8 cellular contexts compared by ENCODE assay signal in genomic region chr12:50542448-50542847, GRCh38. TPM values are rescaled to one million over a fixed set of nuclear protein-coding genes. Genes with fewer than 3 reads are reported as not detected.
DNase-seq lines count a peak whose midpoint lies in the region; TF ChIP-seq lines count a peak whose summit lies in the region.

No MANE protein-coding gene starts in this region.

- in situ Hi-C loops in GM23248 (cut with MboI): no loop called here

- 10 to 13% methylated on average over 1 of the region's 1 CpG for WGBS in GM23248 (ENCODE audit: low coverage in 1 of 2, low lambda C conversion rate in 2 of 2, missing lambda C conversion rate in 2 of 2), 2 experiments
- WGBS in ovary, 3 donors: 12 to 49% (median 42%) methylated on average over 1 of the region's 1 CpG

- H3K27ac ChIP-seq in GM23248: peak overlapping the region; percentile 69
- no peak overlapping the region for H3K27ac ChIP-seq in ovary

- TF ChIP-seq CTCF in AG10803 (conservative IDR thresholded peaks at IDR 0.05; ENCODE audit: low read length) (no peak), ovary (IDR thresholded peaks at IDR 0.05) (no peak), endothelial cell (IDR thresholded peaks at IDR 0.05; ENCODE audit: unreplicated experiment) (no peak)

- peaks cover 5% of the 10 kb centered on the region for H3K36me3 Mint-ChIP-seq in T-helper 2 cell treated with Interferon-gamma antibody and Interleukin-4, amounts not matched to agents 5 μg/mL and 100 μg/mL, for 36 hours (ENCODE audit: low read depth)
- H3K36me3 Mint-ChIP-seq in endothelial cell (ENCODE audit: low read depth, unreplicated experiment): peaks cover 2% of the 10 kb centered on the region

- H3K4me3 ChIP-seq in AG10803 (ENCODE audit: low read length): no peak overlapping the region
- no peak overlapping the region for H3K4me3 ChIP-seq in GM23248
- H3K4me3 ChIP-seq in ovary: no peak overlapping the region

- no peak overlapping the region for H2AFZ ChIP-seq in GM23248

- TF ChIP-seq EP300 in ovary (IDR thresholded peaks at IDR 0.05): no peak

- H3K27me3 Mint-ChIP-seq in T-helper 2 cell treated with Interferon-gamma antibody and Interleukin-4, amounts not matched to agents 5 μg/mL and 100 μg/mL, for 36 hours (ENCODE audit: low read depth): no peaks in the 10 kb centered on the region
- no peaks in the 10 kb centered on the region for H3K27me3 Mint-ChIP-seq in endothelial cell (ENCODE audit: unreplicated experiment)

- H3K79me2 ChIP-seq in GM23248 (ENCODE audit: insufficient read depth): peaks cover 89% of the 10 kb centered on the region

- no peaks in the 10 kb centered on the region for H3K9me2 ChIP-seq in GM23248 (ENCODE audit: insufficient read depth)

- no peak for TF ChIP-seq POLR2A in ovary (IDR thresholded peaks at IDR 0.05)

- H3F3A ChIP-seq in GM23248 (ENCODE audit: insufficient read depth): peaks cover 31% of the 10 kb centered on the region

- no peaks in the 10 kb centered on the region for H3K27me3 ChIP-seq in GM23248 (replicated peaks; ENCODE audit: insufficient read depth)
- H3K27me3 ChIP-seq in ovary: no peaks in the 10 kb centered on the region

- no peaks in the 10 kb centered on the region for H3K36me3 ChIP-seq in GM23248 (ENCODE audit: low read depth)
- H3K36me3 ChIP-seq in ovary: no peaks in the 10 kb centered on the region

- peak overlapping the region; percentile 35 for H3K9ac ChIP-seq in GM23248

- H3K4me1 Mint-ChIP-seq in T-helper 2 cell treated with Interferon-gamma antibody and Interleukin-4, amounts not matched to agents 5 μg/mL and 100 μg/mL, for 36 hours (ENCODE audit: low read depth): peaks cover 17% of the 10 kb centered on the region
- H3K4me1 Mint-ChIP-seq in endothelial cell (ENCODE audit: unreplicated experiment): peaks cover 11% of the 10 kb centered on the region

- H3K9me3 ChIP-seq in GM23248 (ENCODE audit: low read depth): no peaks in the 10 kb centered on the region
- H3K9me3 ChIP-seq in ovary: no peaks in the 10 kb centered on the region

- no peaks in the 10 kb centered on the region for H3K9me3 Mint-ChIP-seq in T-helper 2 cell treated with Interferon-gamma antibody and Interleukin-4, amounts not matched to agents 5 μg/mL and 100 μg/mL, for 36 hours
- no peaks in the 10 kb centered on the region for H3K9me3 Mint-ChIP-seq in endothelial cell (ENCODE audit: unreplicated experiment)

- H3K4me1 ChIP-seq in GM23248 (ENCODE audit: insufficient read depth): peaks cover 43% of the 10 kb centered on the region
- H3K4me1 ChIP-seq in ovary (ENCODE audit: insufficient read depth): peaks cover 4% of the 10 kb centered on the region

- intact Hi-C loops in ovary (cut with DNase I): no loop called here

- H4K20me1 ChIP-seq in GM23248 (ENCODE audit: insufficient read depth): no peaks in the 10 kb centered on the region

- peak overlapping the region; percentile 77 for H3K27ac Mint-ChIP-seq in T-helper 2 cell treated with Interferon-gamma antibody and Interleukin-4, amounts not matched to agents 5 μg/mL and 100 μg/mL, for 36 hours
- no peak overlapping the region for H3K27ac Mint-ChIP-seq in endothelial cell (ENCODE audit: unreplicated experiment)

- H3K4me2 ChIP-seq in GM23248 (ENCODE audit: unreplicated experiment): peak overlapping the region; percentile 25

- no peak overlapping the region for H3K4me3 Mint-ChIP-seq in T-helper 2 cell treated with Interferon-gamma antibody and Interleukin-4, amounts not matched to agents 5 μg/mL and 100 μg/mL, for 36 hours
- H3K4me3 Mint-ChIP-seq in endothelial cell (ENCODE audit: unreplicated experiment): no peak overlapping the region

- peak; percentile 39 for DNase-seq in AG10803 (ENCODE audit: low read depth)
- DNase-seq in GM23248: peak; percentile 80
- DNase-seq in T-helper 2 cell treated with Interferon-gamma antibody and Interleukin-4, amounts not matched to agents 5 μg/mL and 100 μg/mL, for 36 hours (ENCODE audit: low spot score): peak; percentile 56
- peak; percentile 74 for DNase-seq in glomerular visceral epithelial cell (ENCODE audit: extremely low spot score)
- no peak for DNase-seq in ovary
- DNase-seq in NCI-H1694 treated with DMSO at 0.1 percent for 48 hours (lab: John Stamatoyannopoulos, UW): no peak
- no peak for DNase-seq in endothelial cell (ENCODE audit: low spot score)
- DNase-seq in EL: no peak

RNA-seq across cellular contexts. Expression of gene DIP2B, which starts 37.7 kb away (rescaled TPM):
- 17.9 and 19.5 TPM in 2 replicates for total RNA-seq in GM23248 (2014; rRNA removed; shearing (Covaris generic))
- 5.4 and 5.6 TPM in 2 replicates for polyA plus RNA-seq in GM23248 (2016; fragmentation: Nextera tagmentation; extraction: Ambion mirVana)
- 10 to 100 TPM; 16.4 to 33.3 (median 20.0) TPM for total RNA-seq in ovary
- polyA plus RNA-seq in ovary: 10 to 100 TPM in 1 of 2 donors, 1 to 10 TPM in 1; 7.2 to 17.4 TPM
- total RNA-seq in endothelial cell (ENCODE audit: unreplicated experiment): 45.1 TPM

Comparison
In these comparisons a context has a peak if more than half of its experiments do, and no peak if none do; other contexts are left out.
1. DNase-seq: peak in AG10803 (single experiment), GM23248 (single experiment), T-helper 2 cell treated with Interferon-gamma antibody and Interleukin-4, amounts not matched to agents 5 μg/mL and 100 μg/mL, for 36 hours (single experiment) and glomerular visceral epithelial cell (single experiment); none in ovary (0 of 5), NCI-H1694 treated with DMSO at 0.1 percent for 48 hours (single experiment), endothelial cell (single experiment) and EL (single experiment).